9 cellular contexts compared by ENCODE assay signal in genomic region chr11:128503231-128503991, GRCh38.
DNase-seq lines count a peak whose midpoint lies in the region; ATAC-seq and TF ChIP-seq lines count a peak whose summit lies in the region.
"Had no signal": no experiment of that assay in that cellular context is flagged by ENCODE, and none has a peak within 500 bp of the region (broad histone marks: within the 10 kb centered on the region; RNA-seq: fewer than 3 reads in every experiment).

No MANE protein-coding gene starts in this region.

- peaks cover 46% of the 10 kb centered on the region for H3F3A ChIP-seq in SU-DHL-6 (ENCODE audit: insufficient read depth)

- peak overlapping the region; percentile 44 for H3K4me2 ChIP-seq in SU-DHL-6 (ENCODE audit: low read depth, low read length, poor library complexity, severe bottlenecking)

- peak; percentile 40 for ATAC-seq in activated CD4-positive, alpha-beta T cell treated with anti-CD3 and anti-CD28 coated beads for 36 hours
- ATAC-seq in stimulated activated effector memory CD8-positive, alpha-beta T cell treated with anti-CD3 and anti-CD28 coated beads, Interleukin-12 subunit alpha, Interleukin-12 subunit beta, amount 100 ng/mL, for 72 hours: peak; percentile 49
- ATAC-seq in GM21528 (IDR thresholded peaks at IDR 0.05; ENCODE audit: low FRiP score, unreplicated experiment): no peak

- H3K36me3 Mint-ChIP-seq in activated CD4-positive, alpha-beta T cell treated with anti-CD3 and anti-CD28 coated beads for 36 hours (ENCODE audit: low read depth): peaks cover 86% of the 10 kb centered on the region
- peaks cover 100% of the 10 kb centered on the region for H3K36me3 Mint-ChIP-seq in stimulated activated effector memory CD8-positive, alpha-beta T cell treated with anti-CD3 and anti-CD28 coated beads, Interleukin-12 subunit alpha, Interleukin-12 subunit beta, amount 100 ng/mL, for 72 hours

- CTCF ChIA-PET in activated CD4-positive, alpha-beta T cell treated with anti-CD3 and anti-CD28 coated beads for 36 hours (lab: Charles Lee): interaction anchor here (0.6 to 6.0 kb wide), 20 partner anchors 12 to 460 kb away, joined by 3 to 65 read pairs (median 4); no protein-coding TSS in a partner anchor

- intact Hi-C loops in activated CD4-positive, alpha-beta T cell treated with anti-CD3 and anti-CD28 coated beads for 36 hours (cut with DNase I, micrococcal nuclease): loop anchor here (2.0 to 10.0 kb wide), 3 partner anchors 21 to 469 kb away; no protein-coding TSS in a partner anchor
- intact Hi-C loops in esophagus squamous epithelium (cut with DNase I): no loop called here

- peak; percentile 63 for DNase-seq in activated CD4-positive, alpha-beta T cell treated with anti-CD3 and anti-CD28 coated beads for 36 hours
- no peak for DNase-seq in activated CD4-positive, alpha-beta T cell treated with anti-CD3 and anti-CD28 coated beads for 1 hour
- no peak for DNase-seq in esophagus squamous epithelium (lab: John Stamatoyannopoulos, UW)
- DNase-seq in stimulated activated effector memory CD8-positive, alpha-beta T cell treated with anti-CD3 and anti-CD28 coated beads, Interleukin-12 subunit alpha, Interleukin-12 subunit beta, amount 100 ng/mL, for 72 hours (ENCODE audit: low spot score in 2 of 2): no peak
- no peak for DNase-seq in stimulated activated CD4-positive, alpha-beta T cell treated with anti-CD3 and anti-CD28 coated beads, Interleukin-2, amount 100 ng/mL, for 24 hours
- no peak for DNase-seq in NCI-H774 (lab: John Stamatoyannopoulos, UW)
- DNase-seq: ACHN had no signal

- H3K27me3 Mint-ChIP-seq in activated CD4-positive, alpha-beta T cell treated with anti-CD3 and anti-CD28 coated beads for 36 hours: no peaks in the 10 kb centered on the region

- 0 out of 2 replicates have a peak overlapping the region, but pooled peaks have one; percentile 6 for H3K9ac ChIP-seq in SU-DHL-6 (ENCODE audit: low read length)

- H3K27ac ChIP-seq in SU-DHL-6 (ENCODE audit: low read depth, low read length) (peak overlapping the region; percentile 72), esophagus squamous epithelium (peak overlapping the region in 3 of 4 donors; percentile 11 to 86 (median 69))

- TF ChIP-seq POLR2A in esophagus squamous epithelium (IDR thresholded peaks at IDR 0.05): no peak

- H3K9me3 Mint-ChIP-seq in activated CD4-positive, alpha-beta T cell treated with anti-CD3 and anti-CD28 coated beads for 36 hours (ENCODE audit: low read depth): no peaks in the 10 kb centered on the region
- no peaks in the 10 kb centered on the region for H3K9me3 Mint-ChIP-seq in stimulated activated effector memory CD8-positive, alpha-beta T cell treated with anti-CD3 and anti-CD28 coated beads, Interleukin-12 subunit alpha, Interleukin-12 subunit beta, amount 100 ng/mL, for 72 hours

- H3K9me3 ChIP-seq in SU-DHL-6 (ENCODE audit: insufficient read depth, low read length) (no peaks in the 10 kb centered on the region), esophagus squamous epithelium (no peaks in the 10 kb centered on the region)

- TF ChIP-seq CTCF in SU-DHL-6 (IDR thresholded peaks at IDR 0.05; ENCODE audit: insufficient read depth, low read length, poor library complexity, severe bottlenecking) (no peak), esophagus squamous epithelium (IDR thresholded peaks at IDR 0.05) (no peak)

- H3K36me3 ChIP-seq in SU-DHL-6 (ENCODE audit: low read length) (no peaks in the 10 kb centered on the region), esophagus squamous epithelium (no peaks in the 10 kb centered on the region)

- H3K4me1 ChIP-seq in esophagus squamous epithelium: peaks cover 17 to 100% (median 61%) of the 10 kb centered on the region in 3 donors

- no peak overlapping the region for H2AFZ ChIP-seq in SU-DHL-6 (ENCODE audit: low read depth, low read length, severe bottlenecking)

- no peaks in the 10 kb centered on the region for H3K27me3 ChIP-seq in SU-DHL-6 (ENCODE audit: low read length)
- H3K27me3 ChIP-seq in esophagus squamous epithelium: no peaks in the 10 kb centered on the region

- no peaks in the 10 kb centered on the region for H4K20me1 ChIP-seq in SU-DHL-6 (ENCODE audit: low read depth, low read length)

- peak overlapping the region; percentile 98 for H3K27ac Mint-ChIP-seq in activated CD4-positive, alpha-beta T cell treated with anti-CD3 and anti-CD28 coated beads for 36 hours
- peak overlapping the region; percentile 96 for H3K27ac Mint-ChIP-seq in stimulated activated effector memory CD8-positive, alpha-beta T cell treated with anti-CD3 and anti-CD28 coated beads, Interleukin-12 subunit alpha, Interleukin-12 subunit beta, amount 100 ng/mL, for 72 hours

- H3K4me1 Mint-ChIP-seq in activated CD4-positive, alpha-beta T cell treated with anti-CD3 and anti-CD28 coated beads for 36 hours: peaks cover 87% of the 10 kb centered on the region
- peaks cover 95% of the 10 kb centered on the region for H3K4me1 Mint-ChIP-seq in stimulated activated effector memory CD8-positive, alpha-beta T cell treated with anti-CD3 and anti-CD28 coated beads, Interleukin-12 subunit alpha, Interleukin-12 subunit beta, amount 100 ng/mL, for 72 hours

- no peak overlapping the region for H3K4me3 ChIP-seq in SU-DHL-6 (ENCODE audit: insufficient read depth, low read length, poor library complexity, severe bottlenecking)
- H3K4me3 ChIP-seq in esophagus squamous epithelium: no peak overlapping the region

- POLR2A ChIA-PET in activated CD4-positive, alpha-beta T cell treated with anti-CD3 and anti-CD28 coated beads for 36 hours (lab: Charles Lee): interaction anchor here (1.1 to 2.6 kb wide), 3 partner anchors 22 to 81 kb away, joined by 3 to 10 read pairs (median 4); no protein-coding TSS in a partner anchor

- H3K9me2 ChIP-seq in SU-DHL-6 (replicated peaks; ENCODE audit: insufficient read depth, low read length): no peaks in the 10 kb centered on the region

- peak overlapping the region; percentile 96 for H3K4me3 Mint-ChIP-seq in activated CD4-positive, alpha-beta T cell treated with anti-CD3 and anti-CD28 coated beads for 36 hours
- peak overlapping the region; percentile 84 for H3K4me3 Mint-ChIP-seq in stimulated activated effector memory CD8-positive, alpha-beta T cell treated with anti-CD3 and anti-CD28 coated beads, Interleukin-12 subunit alpha, Interleukin-12 subunit beta, amount 100 ng/mL, for 72 hours

- WGBS in esophagus squamous epithelium, 2 donors: 55 to 60% methylated on average over 6 to 8 of the region's 8 CpGs

- peaks cover 100% of the 10 kb centered on the region for H3K79me2 ChIP-seq in SU-DHL-6 (ENCODE audit: insufficient read depth, low read length)
